ENCODE assay signal across 10 cellular contexts in genomic region chr4:186134254-186134653, GRCh38. TPM values are rescaled to one million over a fixed set of nuclear protein-coding genes. Genes with fewer than 3 reads are reported as not detected.
DNase-seq lines count a peak whose midpoint lies in the region; ATAC-seq and TF ChIP-seq lines count a peak whose summit lies in the region.
"Had no signal": no experiment of that assay in that cellular context is flagged by ENCODE, and none has a peak within 500 bp of the region (broad histone marks: within the 10 kb centered on the region; RNA-seq: fewer than 3 reads in every experiment).

No MANE protein-coding gene starts in this region.

- H3K4me3 ChIP-seq in thoracic aorta (no peak overlapping the region), esophagus squamous epithelium (no peak overlapping the region)
- H3K4me3 ChIP-seq: left ventricle myocardium inferior had no signal

- intact Hi-C loops in left ventricle myocardium superior (cut with micrococcal nuclease): no loop called here
- intact Hi-C loops in Right ventricle myocardium inferior (cut with DNase I): no loop called here
- intact Hi-C loops in esophagus squamous epithelium (cut with DNase I): no loop called here

- H3K36me3 ChIP-seq in thoracic aorta: no peaks in the 10 kb centered on the region
- no peaks in the 10 kb centered on the region for H3K36me3 ChIP-seq in esophagus squamous epithelium
- H3K36me3 ChIP-seq: left ventricle myocardium inferior had no signal

- WGBS in esophagus squamous epithelium, 2 donors: 45 to 86% methylated on average over 3 of the region's 3 CpGs

- TF ChIP-seq POLR2A in esophagus squamous epithelium (IDR thresholded peaks at IDR 0.05): no peak

- H3K27me3 ChIP-seq in thoracic aorta (replicated peaks; ENCODE audit: insufficient read depth) (no peaks in the 10 kb centered on the region), esophagus squamous epithelium (no peaks in the 10 kb centered on the region)

- no peaks in the 10 kb centered on the region for H3K9me3 ChIP-seq in thoracic aorta
- H3K9me3 ChIP-seq in esophagus squamous epithelium: no peaks in the 10 kb centered on the region
- H3K9me3 ChIP-seq: left ventricle myocardium inferior had no signal

- no peak overlapping the region for H3K27ac ChIP-seq in thoracic aorta
- H3K27ac ChIP-seq in esophagus squamous epithelium: no peak overlapping the region
- H3K27ac ChIP-seq: left ventricle myocardium inferior had no signal

- DNase-seq in left ventricle myocardium superior: no peak
- DNase-seq in Right ventricle myocardium inferior (ENCODE audit: missing footprints): no peak
- DNase-seq in KBM-7: peak; percentile 20
- no peak for DNase-seq in thoracic aorta (ENCODE audit: low spot score)
- no peak for DNase-seq in NCI-H446 treated with DMSO at 0.1 percent for 48 hours (lab: John Stamatoyannopoulos, UW)
- no peak for DNase-seq in esophagus squamous epithelium (lab: John Stamatoyannopoulos, UW)
- DNase-seq in NCI-H524 (lab: John Stamatoyannopoulos, UW): no peak
- DNase-seq: left ventricle myocardium inferior had no signal

- peak; percentile 23 for ATAC-seq in left ventricle myocardium superior
- ATAC-seq in Right ventricle myocardium inferior: no peak
- peak; percentile 100 for ATAC-seq in HG02623 (IDR thresholded peaks at IDR 0.05; ENCODE audit: unreplicated experiment)
- peak; percentile 26 for ATAC-seq in thoracic aorta (ENCODE audit: insufficient number of reproducible peaks, low FRiP score, low read depth)
- ATAC-seq: Panc1 had no signal

- in situ Hi-C loops in KBM-7 (cut with MboI; ENCODE audit: low pct_unique_long_range_greater_than_20kb, low sequenced_read_pairs): no loop called here

- TF ChIP-seq CTCF in thoracic aorta (IDR thresholded peaks at IDR 0.05) (no peak), esophagus squamous epithelium (IDR thresholded peaks at IDR 0.05) (no peak)

- H3K4me1 ChIP-seq in thoracic aorta (ENCODE audit: control insufficient read depth in 1 of 2, low read depth in 2 of 2) (no peaks in the 10 kb centered on the region), esophagus squamous epithelium (peaks cover 0 to 12% (median 0%) of the 10 kb centered on the region in 3 donors)
- H3K4me1 ChIP-seq: left ventricle myocardium inferior had no signal

RNA-seq across cellular contexts. Expression of gene FAM149A, which starts 29.8 kb away (rescaled TPM):
- total RNA-seq in left ventricle myocardium superior (12.8 TPM), Right ventricle myocardium inferior (13.9 TPM), thoracic aorta (10 to 100 TPM in 1 of 2 donors, 1 to 10 TPM in 1; 9.9 to 12.8 TPM), esophagus squamous epithelium (10 to 100 TPM in 1 of 4 donors, 1 to 10 TPM in 2, under 1 TPM in 1; 0.83 to 11.4 (median 4.0) TPM)

RNA-seq across cellular contexts. Expression of gene CYP4V2, which starts 57.1 kb away (rescaled TPM):
- total RNA-seq in left ventricle myocardium superior: 28.3 TPM
- total RNA-seq in Right ventricle myocardium inferior: 22.7 TPM
- 10 to 100 TPM; 41.8 to 61.2 TPM for total RNA-seq in thoracic aorta
- total RNA-seq in esophagus squamous epithelium: 10 to 100 TPM in 1 of 4 donors, 1 to 10 TPM in 3; 1.4 to 18.1 (median 7.0) TPM
